In the genomic region with DNA sequence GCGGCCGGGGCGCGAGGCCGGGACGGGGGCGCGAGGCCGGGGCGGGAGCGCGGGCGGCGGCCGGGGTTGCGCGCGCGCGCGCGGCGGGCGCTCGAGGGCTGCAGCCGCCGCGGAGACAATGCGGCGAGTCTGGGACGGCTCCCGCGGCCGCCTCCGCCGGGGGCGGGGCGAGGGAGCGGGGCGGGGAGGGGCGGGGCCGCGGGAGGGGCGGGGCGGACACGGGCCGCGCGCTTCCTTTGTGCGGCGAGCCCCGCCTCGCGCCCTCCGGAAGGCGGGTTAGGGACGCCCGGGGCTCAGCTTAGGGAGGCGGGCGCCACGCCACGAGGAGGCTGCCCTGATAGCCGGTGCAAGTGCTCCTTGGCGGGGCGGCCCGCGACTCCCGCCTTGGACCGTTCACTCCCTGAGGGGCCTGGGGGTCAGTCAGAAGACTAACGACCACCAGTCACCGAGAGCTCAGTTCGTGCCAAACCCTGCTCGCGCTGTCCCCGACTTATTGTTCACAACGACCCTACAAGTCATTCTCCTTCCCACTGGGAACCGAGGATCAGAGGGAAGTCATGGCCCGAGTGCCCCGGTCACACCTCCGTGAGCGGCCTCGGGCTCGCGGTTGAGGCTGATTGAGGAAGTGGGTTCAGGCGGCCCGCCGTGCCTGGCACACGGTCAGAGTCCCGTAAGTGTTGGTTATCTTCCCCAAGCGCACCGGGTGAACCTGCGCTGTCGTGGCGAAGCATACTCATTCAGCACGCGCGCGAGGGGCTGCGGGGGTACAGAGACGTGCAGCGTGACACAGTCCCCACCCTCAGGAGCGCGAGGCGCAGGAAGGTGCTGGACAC, we compare ENCODE assay signal across 1 cellular context.
TF ChIP-seq lines count a peak whose summit lies in the region.

No MANE protein-coding gene starts in this region.

TF ChIP-seq in HepG2, 621 proteins besides CTCF, POLR2A, EP300 and RAD21 (continued from another document and continues in another):
- TF ChIP-seq ZNF432 (CRISPR knock-in tag; IDR thresholded peaks at IDR 0.05; ENCODE audit: borderline replicate concordance) (no peak), ZNF354B (CRISPR knock-in tag; IDR thresholded peaks at IDR 0.05) (0 out of 2 replicates have a peak, but pooled peaks have one; percentile 65), NR2F2 (IDR thresholded peaks at IDR 0.05; ENCODE audit: borderline replicate concordance, low read depth) (no peak), ONECUT2 (CRISPR knock-in tag; IDR thresholded peaks at IDR 0.05) (no peak), NR2F6 (IDR thresholded peaks at IDR 0.05) (no peak), NR2F6 (CRISPR knock-in tag; IDR thresholded peaks at IDR 0.05) (no peak), RARG (CRISPR knock-in tag; IDR thresholded peaks at IDR 0.05; ENCODE audit: low read depth) (no peak), SAP130 (CRISPR knock-in tag; IDR thresholded peaks at IDR 0.05; ENCODE audit: low read depth) (peak; percentile 72), RBAK (CRISPR knock-in tag; IDR thresholded peaks at IDR 0.05) (no peak), ZNF564 (CRISPR knock-in tag; IDR thresholded peaks at IDR 0.05) (no peak; the same call in 1 of the 2 replicates), ZNF724P (CRISPR knock-in tag; IDR thresholded peaks at IDR 0.05; ENCODE audit: borderline replicate concordance) (no peak), RFXAP (CRISPR knock-in tag; IDR thresholded peaks at IDR 0.05; ENCODE audit: borderline replicate concordance) (no peak), KDM4B (CRISPR knock-in tag; IDR thresholded peaks at IDR 0.05) (0 out of 2 replicates have a peak, but pooled peaks have one; percentile 45), ZNF543 (CRISPR knock-in tag; IDR thresholded peaks at IDR 0.05) (no peak), ZNF317 (CRISPR knock-in tag; IDR thresholded peaks at IDR 0.05) (peak; percentile 74), TBX3 (IDR thresholded peaks at IDR 0.05; ENCODE audit: borderline replicate concordance) (no peak), MBD4 (IDR thresholded peaks at IDR 0.05; ENCODE audit: borderline replicate concordance, low read length) (no peak), ZNF768 (CRISPR knock-in tag; IDR thresholded peaks at IDR 0.05) (peak; percentile 58; the same call in 1 of the 2 replicates), HOXA5 (CRISPR knock-in tag; IDR thresholded peaks at IDR 0.05) (0 out of 2 replicates have a peak, but pooled peaks have one; percentile 62), BRD4 (CRISPR knock-in tag; IDR thresholded peaks at IDR 0.05) (peak; percentile 71; the same call in 1 of the 2 replicates), RAD51 (IDR thresholded peaks at IDR 0.05; ENCODE audit: borderline replicate concordance) (no peak), ZNF33B (CRISPR knock-in tag; IDR thresholded peaks at IDR 0.05) (no peak), HNRNPL (IDR thresholded peaks at IDR 0.05; ENCODE audit: low read depth, low read length) (peak; percentile 70; the same call in 1 of the 2 replicates), HNRNPH1 (optimal IDR thresholded peaks at IDR 0.05; ENCODE audit: low read depth, low read length) (no peak), ZSCAN29 (CRISPR knock-in tag; conservative IDR thresholded peaks at IDR 0.05) (no peak), SMARCE1 (IDR thresholded peaks at IDR 0.05; ENCODE audit: borderline replicate concordance) (no peak), TGIF2 (CRISPR knock-in tag; IDR thresholded peaks at IDR 0.05) (no peak), RFXANK (CRISPR knock-in tag; IDR thresholded peaks at IDR 0.05) (peak; percentile 26; the same call in 1 of the 2 replicates), ZMAT3 (CRISPR knock-in tag; conservative IDR thresholded peaks at IDR 0.05) (peak; percentile 65; the same call in 1 of the 2 replicates), ZNF747 (CRISPR knock-in tag; IDR thresholded peaks at IDR 0.05; ENCODE audit: borderline replicate concordance) (peak; percentile 89; the same call in 1 of the 2 replicates), KAT7 (CRISPR knock-in tag; IDR thresholded peaks at IDR 0.05; ENCODE audit: borderline replicate concordance) (peak; percentile 70; the same call in 1 of the 2 replicates), CBFB (CRISPR knock-in tag; IDR thresholded peaks at IDR 0.05) (peak; percentile 33; the same call in 1 of the 2 replicates), HNRNPLL (IDR thresholded peaks at IDR 0.05; ENCODE audit: low read depth, low read length, poor library complexity, severe bottlenecking) (peak; percentile 65), SOX5 (CRISPR knock-in tag; IDR thresholded peaks at IDR 0.05; ENCODE audit: borderline replicate concordance) (peak; percentile 51; the same call in 1 of the 2 replicates)
- TF ChIP-seq, protein P1, sequence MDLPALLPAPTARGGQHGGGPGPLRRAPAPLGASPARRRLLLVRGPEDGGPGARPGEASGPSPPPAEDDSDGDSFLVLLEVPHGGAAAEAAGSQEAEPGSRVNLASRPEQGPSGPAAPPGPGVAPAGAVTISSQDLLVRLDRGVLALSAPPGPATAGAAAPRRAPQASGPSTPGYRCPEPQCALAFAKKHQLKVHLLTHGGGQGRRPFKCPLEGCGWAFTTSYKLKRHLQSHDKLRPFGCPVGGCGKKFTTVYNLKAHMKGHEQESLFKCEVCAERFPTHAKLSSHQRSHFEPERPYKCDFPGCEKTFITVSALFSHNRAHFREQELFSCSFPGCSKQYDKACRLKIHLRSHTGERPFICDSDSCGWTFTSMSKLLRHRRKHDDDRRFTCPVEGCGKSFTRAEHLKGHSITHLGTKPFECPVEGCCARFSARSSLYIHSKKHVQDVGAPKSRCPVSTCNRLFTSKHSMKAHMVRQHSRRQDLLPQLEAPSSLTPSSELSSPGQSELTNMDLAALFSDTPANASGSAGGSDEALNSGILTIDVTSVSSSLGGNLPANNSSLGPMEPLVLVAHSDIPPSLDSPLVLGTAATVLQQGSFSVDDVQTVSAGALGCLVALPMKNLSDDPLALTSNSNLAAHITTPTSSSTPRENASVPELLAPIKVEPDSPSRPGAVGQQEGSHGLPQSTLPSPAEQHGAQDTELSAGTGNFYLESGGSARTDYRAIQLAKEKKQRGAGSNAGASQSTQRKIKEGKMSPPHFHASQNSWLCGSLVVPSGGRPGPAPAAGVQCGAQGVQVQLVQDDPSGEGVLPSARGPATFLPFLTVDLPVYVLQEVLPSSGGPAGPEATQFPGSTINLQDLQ (CRISPR knock-in tag; IDR thresholded peaks at IDR 0.05): no peak
- TF ChIP-seq, protein P2, sequence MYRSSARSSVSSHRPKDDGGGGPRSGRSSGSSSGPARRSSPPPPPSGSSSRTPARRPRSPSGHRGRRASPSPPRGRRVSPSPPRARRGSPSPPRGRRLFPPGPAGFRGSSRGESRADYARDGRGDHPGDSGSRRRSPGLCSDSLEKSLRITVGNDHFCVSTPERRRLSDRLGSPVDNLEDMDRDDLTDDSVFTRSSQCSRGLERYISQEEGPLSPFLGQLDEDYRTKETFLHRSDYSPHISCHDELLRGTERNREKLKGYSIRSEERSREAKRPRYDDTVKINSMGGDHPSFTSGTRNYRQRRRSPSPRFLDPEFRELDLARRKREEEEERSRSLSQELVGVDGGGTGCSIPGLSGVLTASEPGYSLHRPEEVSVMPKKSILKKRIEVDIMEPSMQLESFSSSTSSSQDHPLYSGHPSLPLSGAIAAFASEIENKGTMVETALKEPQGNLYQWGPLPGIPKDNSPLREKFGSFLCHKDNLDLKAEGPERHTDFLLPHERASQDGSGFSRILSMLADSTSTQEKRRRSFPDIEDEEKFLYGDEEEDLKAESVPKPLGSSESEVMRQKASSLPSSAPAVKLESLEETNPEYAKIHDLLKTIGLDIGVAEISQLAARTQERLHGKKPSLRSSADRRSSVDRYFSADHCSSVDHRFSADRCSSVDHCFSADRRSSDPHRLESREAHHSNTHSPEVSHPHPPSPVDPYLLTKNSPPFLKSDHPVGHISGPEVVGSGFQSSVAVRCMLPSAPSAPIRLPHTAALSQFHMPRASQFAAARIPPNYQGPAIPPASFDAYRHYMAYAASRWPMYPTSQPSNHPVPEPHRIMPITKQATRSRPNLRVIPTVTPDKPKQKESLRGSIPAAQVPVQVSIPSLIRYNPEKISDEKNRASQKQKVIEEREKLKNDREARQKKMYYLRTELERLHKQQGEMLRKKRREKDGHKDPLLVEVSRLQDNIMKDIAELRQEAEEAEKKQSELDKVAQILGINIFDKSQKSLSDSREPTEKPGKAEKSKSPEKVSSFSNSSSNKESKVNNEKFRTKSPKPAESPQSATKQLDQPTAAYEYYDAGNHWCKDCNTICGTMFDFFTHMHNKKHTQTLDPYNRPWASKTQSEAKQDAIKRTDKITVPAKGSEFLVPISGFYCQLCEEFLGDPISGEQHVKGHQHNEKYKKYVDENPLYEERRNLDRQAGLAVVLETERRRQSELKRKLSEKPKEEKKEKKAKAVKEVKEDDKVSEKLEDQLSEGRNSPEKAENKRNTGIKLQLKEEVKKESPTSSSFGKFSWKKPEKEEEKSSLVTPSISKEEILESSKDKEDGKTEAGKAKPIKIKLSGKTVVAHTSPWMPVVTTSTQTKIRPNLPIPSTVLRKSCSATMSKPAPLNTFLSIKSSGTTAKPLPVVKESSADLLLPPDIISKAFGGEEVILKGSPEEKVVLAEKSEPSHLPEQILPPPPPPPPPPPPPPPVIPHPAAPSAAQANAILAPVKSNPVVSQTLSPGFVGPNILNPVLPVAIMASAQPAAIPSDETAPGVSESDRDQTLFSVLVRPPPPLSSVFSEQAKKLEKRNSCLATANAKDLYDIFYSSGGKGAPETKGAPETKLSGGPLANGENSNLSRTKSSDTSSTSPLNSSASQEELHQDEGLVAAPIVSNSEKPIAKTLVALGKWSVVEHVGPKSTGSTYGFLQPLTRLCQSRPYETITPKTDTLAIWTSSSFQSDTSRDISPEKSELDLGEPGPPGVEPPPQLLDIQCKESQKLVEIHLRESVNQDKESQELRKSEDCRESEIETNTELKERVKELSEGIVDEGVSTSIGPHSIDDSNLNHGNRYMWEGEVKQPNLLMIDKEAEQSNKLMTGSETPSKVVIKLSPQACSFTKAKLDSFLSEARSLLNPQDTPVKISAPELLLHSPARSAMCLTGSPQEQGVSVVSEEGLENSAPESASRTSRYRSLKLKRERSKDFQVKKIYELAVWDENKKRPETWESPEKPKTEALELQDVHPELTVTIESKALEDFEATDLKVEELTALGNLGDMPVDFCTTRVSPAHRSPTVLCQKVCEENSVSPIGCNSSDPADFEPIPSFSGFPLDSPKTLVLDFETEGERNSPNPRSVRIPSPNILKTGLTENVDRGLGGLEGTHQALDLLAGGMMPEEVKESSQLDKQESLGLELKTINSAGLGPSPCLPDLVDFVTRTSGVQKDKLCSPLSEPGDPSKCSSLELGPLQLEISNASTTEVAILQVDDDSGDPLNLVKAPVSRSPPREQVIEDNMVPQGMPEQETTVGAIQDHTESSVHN (CRISPR knock-in tag; IDR thresholded peaks at IDR 0.05): peak; percentile 42; the same call in 1 of the 2 replicates
- TF ChIP-seq, protein P3, sequence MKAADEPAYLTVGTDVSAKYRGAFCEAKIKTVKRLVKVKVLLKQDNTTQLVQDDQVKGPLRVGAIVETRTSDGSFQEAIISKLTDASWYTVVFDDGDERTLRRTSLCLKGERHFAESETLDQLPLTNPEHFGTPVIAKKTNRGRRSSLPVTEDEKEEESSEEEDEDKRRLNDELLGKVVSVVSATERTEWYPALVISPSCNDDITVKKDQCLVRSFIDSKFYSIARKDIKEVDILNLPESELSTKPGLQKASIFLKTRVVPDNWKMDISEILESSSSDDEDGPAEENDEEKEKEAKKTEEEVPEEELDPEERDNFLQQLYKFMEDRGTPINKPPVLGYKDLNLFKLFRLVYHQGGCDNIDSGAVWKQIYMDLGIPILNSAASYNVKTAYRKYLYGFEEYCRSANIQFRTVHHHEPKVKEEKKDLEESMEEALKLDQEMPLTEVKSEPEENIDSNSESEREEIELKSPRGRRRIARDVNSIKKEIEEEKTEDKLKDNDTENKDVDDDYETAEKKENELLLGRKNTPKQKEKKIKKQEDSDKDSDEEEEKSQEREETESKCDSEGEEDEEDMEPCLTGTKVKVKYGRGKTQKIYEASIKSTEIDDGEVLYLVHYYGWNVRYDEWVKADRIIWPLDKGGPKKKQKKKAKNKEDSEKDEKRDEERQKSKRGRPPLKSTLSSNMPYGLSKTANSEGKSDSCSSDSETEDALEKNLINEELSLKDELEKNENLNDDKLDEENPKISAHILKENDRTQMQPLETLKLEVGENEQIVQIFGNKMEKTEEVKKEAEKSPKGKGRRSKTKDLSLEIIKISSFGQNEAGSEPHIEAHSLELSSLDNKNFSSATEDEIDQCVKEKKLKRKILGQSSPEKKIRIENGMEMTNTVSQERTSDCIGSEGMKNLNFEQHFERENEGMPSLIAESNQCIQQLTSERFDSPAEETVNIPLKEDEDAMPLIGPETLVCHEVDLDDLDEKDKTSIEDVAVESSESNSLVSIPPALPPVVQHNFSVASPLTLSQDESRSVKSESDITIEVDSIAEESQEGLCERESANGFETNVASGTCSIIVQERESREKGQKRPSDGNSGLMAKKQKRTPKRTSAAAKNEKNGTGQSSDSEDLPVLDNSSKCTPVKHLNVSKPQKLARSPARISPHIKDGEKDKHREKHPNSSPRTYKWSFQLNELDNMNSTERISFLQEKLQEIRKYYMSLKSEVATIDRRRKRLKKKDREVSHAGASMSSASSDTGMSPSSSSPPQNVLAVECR (CRISPR knock-in tag; IDR thresholded peaks at IDR 0.05; ENCODE audit: borderline replicate concordance): peak; percentile 83
- TF ChIP-seq, protein P4, sequence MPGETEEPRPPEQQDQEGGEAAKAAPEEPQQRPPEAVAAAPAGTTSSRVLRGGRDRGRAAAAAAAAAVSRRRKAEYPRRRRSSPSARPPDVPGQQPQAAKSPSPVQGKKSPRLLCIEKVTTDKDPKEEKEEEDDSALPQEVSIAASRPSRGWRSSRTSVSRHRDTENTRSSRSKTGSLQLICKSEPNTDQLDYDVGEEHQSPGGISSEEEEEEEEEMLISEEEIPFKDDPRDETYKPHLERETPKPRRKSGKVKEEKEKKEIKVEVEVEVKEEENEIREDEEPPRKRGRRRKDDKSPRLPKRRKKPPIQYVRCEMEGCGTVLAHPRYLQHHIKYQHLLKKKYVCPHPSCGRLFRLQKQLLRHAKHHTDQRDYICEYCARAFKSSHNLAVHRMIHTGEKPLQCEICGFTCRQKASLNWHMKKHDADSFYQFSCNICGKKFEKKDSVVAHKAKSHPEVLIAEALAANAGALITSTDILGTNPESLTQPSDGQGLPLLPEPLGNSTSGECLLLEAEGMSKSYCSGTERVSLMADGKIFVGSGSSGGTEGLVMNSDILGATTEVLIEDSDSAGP (CRISPR knock-in tag; IDR thresholded peaks at IDR 0.05; ENCODE audit: borderline replicate concordance): peak; percentile 72; the same call in 1 of the 2 replicates
- TF ChIP-seq, protein P5, sequence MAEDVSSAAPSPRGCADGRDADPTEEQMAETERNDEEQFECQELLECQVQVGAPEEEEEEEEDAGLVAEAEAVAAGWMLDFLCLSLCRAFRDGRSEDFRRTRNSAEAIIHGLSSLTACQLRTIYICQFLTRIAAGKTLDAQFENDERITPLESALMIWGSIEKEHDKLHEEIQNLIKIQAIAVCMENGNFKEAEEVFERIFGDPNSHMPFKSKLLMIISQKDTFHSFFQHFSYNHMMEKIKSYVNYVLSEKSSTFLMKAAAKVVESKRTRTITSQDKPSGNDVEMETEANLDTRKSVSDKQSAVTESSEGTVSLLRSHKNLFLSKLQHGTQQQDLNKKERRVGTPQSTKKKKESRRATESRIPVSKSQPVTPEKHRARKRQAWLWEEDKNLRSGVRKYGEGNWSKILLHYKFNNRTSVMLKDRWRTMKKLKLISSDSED (CRISPR knock-in tag; IDR thresholded peaks at IDR 0.05): no peak; the same call in 1 of the 2 replicates
